In genomic region chr1:170985406-170985805, GRCh38 we compare ENCODE assay signal across 9 cellular contexts. TPM values are rescaled to one million over a fixed set of nuclear protein-coding genes. Genes with fewer than 3 reads are reported as not detected.
"Had no signal": no experiment of that assay in that cellular context is flagged by ENCODE, and none has a peak within 500 bp of the region (broad histone marks: within the 10 kb centered on the region; RNA-seq: fewer than 3 reads in every experiment).

No MANE protein-coding gene starts in this region.

- DNase-seq: GDM1, GF-D8 had no signal

- FAIRE-seq: G401.6, GM12878, GM12891, GM12892, GM18507, GM19239 had no signal

- ATAC-seq: GM12878 had no signal

- H3K4me3 ChIP-seq: GM12878 had no signal

RNA-seq across cellular contexts. Expression of gene MROH9, which starts 50.1 kb away (rescaled TPM):
- total RNA-seq: G401, GM12878 had no signal
- polyA plus RNA-seq: GM12878 had no signal
